2 cellular contexts compared by ENCODE assay signal in genomic region chr15:62407216-62407615, GRCh38.
TF ChIP-seq lines count a peak whose summit lies in the region.

No MANE protein-coding gene starts in this region.

TF ChIP-seq in SK-N-SH treated with all-trans-retinoic acid at 6 μM for 48 hours, 23 proteins besides CTCF, POLR2A, EP300 and RAD21:
- TF ChIP-seq CSRNP3 (CRISPR knock-in tag; IDR thresholded peaks at IDR 0.05) (no peak), PATZ1 (CRISPR knock-in tag; IDR thresholded peaks at IDR 0.05; ENCODE audit: borderline replicate concordance) (no peak), ZNF8 (CRISPR knock-in tag; IDR thresholded peaks at IDR 0.05) (no peak), ZFP3 (CRISPR knock-in tag; IDR thresholded peaks at IDR 0.05) (no peak), CSDC2 (CRISPR knock-in tag; IDR thresholded peaks at IDR 0.05) (no peak), ARNTL (CRISPR knock-in tag; IDR thresholded peaks at IDR 0.05; ENCODE audit: borderline replicate concordance, low read depth) (no peak), GLIS3 (CRISPR knock-in tag; IDR thresholded peaks at IDR 0.05) (no peak), PPARA (CRISPR knock-in tag; IDR thresholded peaks at IDR 0.05; ENCODE audit: borderline replicate concordance) (no peak), ISL1 (CRISPR knock-in tag; IDR thresholded peaks at IDR 0.05) (no peak), ZNF70 (CRISPR knock-in tag; IDR thresholded peaks at IDR 0.05) (no peak), RARB (CRISPR knock-in tag; IDR thresholded peaks at IDR 0.05) (no peak), TCF4 (CRISPR knock-in tag; IDR thresholded peaks at IDR 0.05; ENCODE audit: borderline replicate concordance) (no peak), CREB5 (CRISPR knock-in tag; IDR thresholded peaks at IDR 0.05; ENCODE audit: low read depth) (no peak), ZC3H10 (CRISPR knock-in tag; IDR thresholded peaks at IDR 0.05) (no peak), TOX (CRISPR knock-in tag; IDR thresholded peaks at IDR 0.05; ENCODE audit: borderline replicate concordance) (no peak), BACH2 (CRISPR knock-in tag; IDR thresholded peaks at IDR 0.05; ENCODE audit: borderline replicate concordance) (no peak), TSHZ2 (CRISPR knock-in tag; IDR thresholded peaks at IDR 0.05) (no peak), OSR1 (CRISPR knock-in tag; IDR thresholded peaks at IDR 0.05) (no peak), ZNF565 (CRISPR knock-in tag; conservative IDR thresholded peaks at IDR 0.05; ENCODE audit: low read depth) (no peak)

TF ChIP-seq in SK-N-SH, 30 proteins besides CTCF, POLR2A, EP300 and RAD21 (continued from another document):
- TF ChIP-seq PBX3 (IDR thresholded peaks at IDR 0.05) (no peak), NFIC (IDR thresholded peaks at IDR 0.05; ENCODE audit: borderline replicate concordance) (no peak)
TF ChIP-seq in SK-N-SH: peak in this region for 0.
